Comparison of ENCODE assay signal across 15 cellular contexts in genomic region chr1:153804112-153804511, GRCh38. TPM values are rescaled to one million over a fixed set of nuclear protein-coding genes. Genes with fewer than 3 reads are reported as not detected.
A peak's percentile ranks its signal among the peaks of the same experiment; 100 is the strongest.
DNase-seq lines count a peak whose midpoint lies in the region; ATAC-seq, FAIRE-seq and TF ChIP-seq lines count a peak whose summit lies in the region.
"Had no signal": no experiment of that assay in that cellular context is flagged by ENCODE, and none has a peak within 500 bp of the region (broad histone marks: within the 10 kb centered on the region; RNA-seq: fewer than 3 reads in every experiment).

No MANE protein-coding gene starts in this region.

- no peaks in the 10 kb centered on the region for H3K9me3 Mint-ChIP-seq in activated CD4-positive, alpha-beta T cell treated with anti-CD3 and anti-CD28 coated beads for 36 hours (ENCODE audit: low read depth)
- H3K9me3 Mint-ChIP-seq in CD8-positive, alpha-beta T cell: no peaks in the 10 kb centered on the region
- H3K9me3 Mint-ChIP-seq in activated naive CD8-positive, alpha-beta T cell treated with anti-CD3 and anti-CD28 coated beads, Interleukin-2, amount 10 ng/mL, durations not matched to agents 7 days and 5 days: no peaks in the 10 kb centered on the region
- H3K9me3 Mint-ChIP-seq in natural killer cell: no peaks in the 10 kb centered on the region
- H3K9me3 Mint-ChIP-seq: neural progenitor cell had no signal

- WGBS in pancreas, 2 donors: 63 to 92% methylated on average over 2 of the region's 2 CpGs

- H3K27ac Mint-ChIP-seq in activated CD4-positive, alpha-beta T cell treated with anti-CD3 and anti-CD28 coated beads for 36 hours: peak overlapping the region; percentile 78
- H3K27ac Mint-ChIP-seq in CD8-positive, alpha-beta T cell: peak overlapping the region; percentile 87
- H3K27ac Mint-ChIP-seq in activated naive CD8-positive, alpha-beta T cell treated with anti-CD3 and anti-CD28 coated beads, Interleukin-2, amount 10 ng/mL, durations not matched to agents 7 days and 5 days: peak overlapping the region; percentile 81
- peak overlapping the region; percentile 89 to 97 for H3K27ac Mint-ChIP-seq in natural killer cell

- peaks cover 29% of the 10 kb centered on the region for H3K4me1 ChIP-seq in CD8-positive, alpha-beta T cell (ENCODE audit: insufficient read depth, low read length)
- no peaks in the 10 kb centered on the region for H3K4me1 ChIP-seq in pancreas
- H3K4me1 ChIP-seq: neural progenitor cell had no signal

- peaks cover 9% of the 10 kb centered on the region for H3K36me3 ChIP-seq in CD8-positive, alpha-beta T cell (ENCODE audit: insufficient read depth, low read length)
- peaks cover 0 to 6% (median 0%) of the 10 kb centered on the region in 3 donors for H3K36me3 ChIP-seq in pancreas
- H3K36me3 ChIP-seq: neural progenitor cell had no signal

- CTCF ChIA-PET in activated CD4-positive, alpha-beta T cell treated with anti-CD3 and anti-CD28 coated beads for 36 hours (lab: Charles Lee): interaction anchor here (0.8 to 3.4 kb wide), 5 partner anchors 13 to 182 kb away, joined by 3 to 14 read pairs (median 3); partner anchors contain the start of genes DENND4B and RAB13
- CTCF ChIA-PET in CD8-positive, alpha-beta T cell (lab: Charles Lee): interaction anchor here (1.1 to 2.2 kb wide), 3 partner anchors 133 to 182 kb away, joined by 3 to 11 read pairs (median 6); partner anchors contain the start of genes DENND4B and RAB13

- DNase-seq in activated CD4-positive, alpha-beta T cell treated with anti-CD3 and anti-CD28 coated beads for 36 hours: no peak
- DNase-seq in activated CD4-positive, alpha-beta T cell treated with anti-CD3 and anti-CD28 coated beads, Interleukin-2, amount 50 U/mL, for 4 hours: no peak
- no peak for DNase-seq in CD8-positive, alpha-beta T cell
- no peak for DNase-seq in activated naive CD8-positive, alpha-beta T cell treated with anti-CD3 and anti-CD28 coated beads, Interleukin-2, amount 10 ng/mL, durations not matched to agents 7 days and 5 days
- DNase-seq in natural killer cell (no peak), pancreas (no peak), kidney tubule cell (ENCODE audit: low spot score) (no peak), DMS153 treated with DMSO at 0.1 percent for 48 hours (lab: John Stamatoyannopoulos, UW; ENCODE audit: unreplicated experiment) (no peak)
- DNase-seq: activated gamma-delta T cell treated with Interleukin-2 at 50 U/mL for 16 hours, Calu3, NCI-H2171 had no signal

- no peaks in the 10 kb centered on the region for H3K27me3 Mint-ChIP-seq in activated CD4-positive, alpha-beta T cell treated with anti-CD3 and anti-CD28 coated beads for 36 hours
- H3K27me3 Mint-ChIP-seq in CD8-positive, alpha-beta T cell (ENCODE audit: low read depth): no peaks in the 10 kb centered on the region
- H3K27me3 Mint-ChIP-seq in activated naive CD8-positive, alpha-beta T cell treated with anti-CD3 and anti-CD28 coated beads, Interleukin-2, amount 10 ng/mL, durations not matched to agents 7 days and 5 days: no peaks in the 10 kb centered on the region
- no peaks in the 10 kb centered on the region for H3K27me3 Mint-ChIP-seq in natural killer cell (ENCODE audit: low read depth in 2 of 2)

- no peak overlapping the region for H3K4me3 Mint-ChIP-seq in activated CD4-positive, alpha-beta T cell treated with anti-CD3 and anti-CD28 coated beads for 36 hours
- H3K4me3 Mint-ChIP-seq in CD8-positive, alpha-beta T cell: no peak overlapping the region
- peak overlapping the region; percentile 35 for H3K4me3 Mint-ChIP-seq in activated naive CD8-positive, alpha-beta T cell treated with anti-CD3 and anti-CD28 coated beads, Interleukin-2, amount 10 ng/mL, durations not matched to agents 7 days and 5 days
- no peak overlapping the region for H3K4me3 Mint-ChIP-seq in natural killer cell
- H3K4me3 Mint-ChIP-seq: neural progenitor cell had no signal

- H3K4me1 Mint-ChIP-seq in activated CD4-positive, alpha-beta T cell treated with anti-CD3 and anti-CD28 coated beads for 36 hours: peaks cover 30% of the 10 kb centered on the region
- H3K4me1 Mint-ChIP-seq in CD8-positive, alpha-beta T cell (ENCODE audit: low read depth): peaks cover 30% of the 10 kb centered on the region
- peaks cover 31% of the 10 kb centered on the region for H3K4me1 Mint-ChIP-seq in activated naive CD8-positive, alpha-beta T cell treated with anti-CD3 and anti-CD28 coated beads, Interleukin-2, amount 10 ng/mL, durations not matched to agents 7 days and 5 days
- H3K4me1 Mint-ChIP-seq in natural killer cell: peaks cover 23 to 37% of the 10 kb centered on the region in 2 donors

- H3K27ac ChIP-seq in CD8-positive, alpha-beta T cell (ENCODE audit: low read depth, low read length): no peak overlapping the region
- no peak overlapping the region for H3K27ac ChIP-seq in pancreas
- H3K27ac ChIP-seq: neural progenitor cell had no signal

- peaks cover 11% of the 10 kb centered on the region for H3K36me3 Mint-ChIP-seq in activated CD4-positive, alpha-beta T cell treated with anti-CD3 and anti-CD28 coated beads for 36 hours (ENCODE audit: low read depth)
- H3K36me3 Mint-ChIP-seq in CD8-positive, alpha-beta T cell: peaks cover 35% of the 10 kb centered on the region
- peaks cover 27% of the 10 kb centered on the region for H3K36me3 Mint-ChIP-seq in activated naive CD8-positive, alpha-beta T cell treated with anti-CD3 and anti-CD28 coated beads, Interleukin-2, amount 10 ng/mL, durations not matched to agents 7 days and 5 days
- H3K36me3 Mint-ChIP-seq in natural killer cell: no peaks in the 10 kb centered on the region

- TF ChIP-seq CTCF in CD8-positive, alpha-beta T cell (IDR thresholded peaks at IDR 0.05): no peak
- TF ChIP-seq CTCF in natural killer cell (IDR thresholded peaks at IDR 0.05) (no peak), pancreas (IDR thresholded peaks at IDR 0.05) (no peak)

- H3K9me3 ChIP-seq in CD8-positive, alpha-beta T cell (ENCODE audit: low read length): no peaks in the 10 kb centered on the region
- H3K9me3 ChIP-seq in pancreas: no peaks in the 10 kb centered on the region

- FAIRE-seq in pancreas (lab: Jason Lieb, UNC): no peak
- FAIRE-seq: A204.1 had no signal

- H3K4me3 ChIP-seq in CD8-positive, alpha-beta T cell (ENCODE audit: low read depth, low read length): no peak overlapping the region
- H3K4me3 ChIP-seq in pancreas: no peak overlapping the region
- H3K4me3 ChIP-seq: neural progenitor cell had no signal

- POLR2A ChIA-PET in activated CD4-positive, alpha-beta T cell treated with anti-CD3 and anti-CD28 coated beads for 36 hours (lab: Charles Lee): no interaction called here
- POLR2A ChIA-PET in CD8-positive, alpha-beta T cell (lab: Charles Lee): interaction anchor here (1.0 to 3.1 kb wide), 5 partner anchors 12 to 186 kb away, joined by 3 to 11 read pairs (median 6); partner anchors contain the start of genes CREB3L4, RAB13, RPS27 and SLC39A1
- POLR2A ChIA-PET in activated naive CD8-positive, alpha-beta T cell treated with anti-CD3 and anti-CD28 coated beads, Interleukin-2, amount 10 ng/mL, durations not matched to agents 7 days and 5 days (lab: Charles Lee): interaction anchor here (1.0 to 1.4 kb wide), 2 partner anchors 28 to 155 kb away, joined by 3 read pairs; partner anchors contain the start of gene CRTC2

- no peak for ATAC-seq in activated CD4-positive, alpha-beta T cell treated with anti-CD3 and anti-CD28 coated beads for 36 hours
- ATAC-seq in CD8-positive, alpha-beta T cell: no peak
- no peak for ATAC-seq in activated naive CD8-positive, alpha-beta T cell treated with anti-CD3 and anti-CD28 coated beads, Interleukin-2, amount 10 ng/mL, durations not matched to agents 7 days and 5 days (ENCODE audit: low read depth)
- ATAC-seq in natural killer cell (no peak), pancreas (no peak)
- ATAC-seq: HCT116, left lobe of liver had no signal

- intact Hi-C loops in activated CD4-positive, alpha-beta T cell treated with anti-CD3 and anti-CD28 coated beads for 36 hours (cut with DNase I, micrococcal nuclease): loop anchor here in 1 of 2 experiments (2.0 kb wide), 1 partner anchor 119 kb away; the partner anchor contains the start of gene GATAD2B
- intact Hi-C loops in CD8-positive, alpha-beta T cell (cut with DNase I, micrococcal nuclease): no loop called here
- intact Hi-C loops in natural killer cell (cut with micrococcal nuclease) (no loop called here), pancreas (cut with DNase I) (loop anchor here in 1 of 3 donors (5.0 kb wide), 1 partner anchor 178 kb away; no protein-coding TSS in a partner anchor)

- H3K27me3 ChIP-seq in CD8-positive, alpha-beta T cell (ENCODE audit: insufficient read depth, low read length): no peaks in the 10 kb centered on the region
- no peaks in the 10 kb centered on the region for H3K27me3 ChIP-seq in pancreas
- H3K27me3 ChIP-seq: neural progenitor cell had no signal

RNA-seq across cellular contexts. Expression of gene SLC27A3, which starts 28.9 kb away (rescaled TPM):
- total RNA-seq in activated CD4-positive, alpha-beta T cell treated with anti-CD3 and anti-CD28 coated beads for 36 hours: 1 to 10 TPM; 5.9 to 9.3 TPM
- total RNA-seq in CD8-positive, alpha-beta T cell: 1 to 10 TPM; 6.5 to 6.6 TPM
- 10 to 100 TPM; 38.9 to 44.0 TPM for total RNA-seq in activated naive CD8-positive, alpha-beta T cell treated with anti-CD3 and anti-CD28 coated beads, Interleukin-2, amount 10 ng/mL, durations not matched to agents 7 days and 5 days
- total RNA-seq in natural killer cell: 100 to 1,000 TPM in 1 of 3 donors, 10 to 100 TPM in 2; 65.3 to 107 (median 89.8) TPM
- total RNA-seq in pancreas: 10 to 100 TPM in 3 of 6 donors, 1 to 10 TPM in 3; 9.0 to 23.6 (median 10.8) TPM
- polyA plus RNA-seq in pancreas: 10 to 100 TPM; 46.9 to 64.0 TPM
